1 cellular context compared by ENCODE assay signal in the genomic region with DNA sequence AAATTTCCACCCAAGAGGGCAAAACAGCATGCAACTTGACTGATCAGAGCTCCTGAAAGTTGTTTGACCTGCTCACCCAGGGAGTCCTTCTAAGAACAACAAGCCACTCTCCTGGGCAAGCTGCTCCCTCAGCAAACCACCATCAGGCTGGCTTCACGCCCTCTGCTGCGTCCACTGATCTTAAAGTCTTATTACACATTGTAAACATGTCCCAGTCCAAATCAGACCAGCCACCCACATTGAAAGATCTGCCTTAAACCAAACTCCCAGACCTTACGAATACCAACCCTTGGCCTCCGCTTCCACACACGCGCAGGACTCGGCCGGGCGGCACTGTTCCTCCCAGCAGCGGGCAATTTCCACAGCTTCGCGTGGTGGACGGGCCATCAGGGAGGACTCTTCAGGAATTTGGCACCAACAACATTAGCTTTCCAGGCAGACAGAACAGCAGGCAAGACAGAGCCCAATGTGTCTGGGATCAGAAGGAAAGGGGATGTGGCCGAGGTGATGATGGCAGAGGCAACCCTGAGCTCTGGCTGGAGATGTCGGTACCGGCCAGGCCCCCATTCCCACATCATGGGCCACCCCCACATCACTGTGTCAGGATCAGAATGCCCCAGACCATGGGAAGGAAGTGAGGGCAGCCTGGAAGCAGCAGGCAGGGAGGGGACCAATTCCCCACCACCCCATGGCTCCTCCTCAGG.
TF ChIP-seq lines count a peak whose summit lies in the region.

No MANE protein-coding gene starts in this region.

TF ChIP-seq in HepG2, 621 proteins besides CTCF, POLR2A, EP300 and RAD21:
- no peak for TF ChIP-seq GATA4 (IDR thresholded peaks at IDR 0.05; ENCODE audit: borderline replicate concordance, low read depth)
- no peak for TF ChIP-seq HOXA9 (CRISPR knock-in tag; IDR thresholded peaks at IDR 0.05; ENCODE audit: borderline replicate concordance)
- TF ChIP-seq NFE2 (CRISPR knock-in tag; IDR thresholded peaks at IDR 0.05): no peak
- no peak for TF ChIP-seq ZSCAN9 (CRISPR knock-in tag; IDR thresholded peaks at IDR 0.05; ENCODE audit: borderline replicate concordance)
- no peak for TF ChIP-seq FOXC1 (CRISPR knock-in tag; IDR thresholded peaks at IDR 0.05; ENCODE audit: borderline replicate concordance)
- TF ChIP-seq ARNTL (CRISPR knock-in tag; IDR thresholded peaks at IDR 0.05): no peak
- TF ChIP-seq ZNF564 (CRISPR knock-in tag; IDR thresholded peaks at IDR 0.05): no peak
- no peak for TF ChIP-seq ZMAT3 (CRISPR knock-in tag; conservative IDR thresholded peaks at IDR 0.05)
- no peak for TF ChIP-seq ZNF367 (CRISPR knock-in tag; IDR thresholded peaks at IDR 0.05; ENCODE audit: borderline replicate concordance)
- TF ChIP-seq MXI1 (IDR thresholded peaks at IDR 0.05; ENCODE audit: borderline replicate concordance, low read depth, low read length): no peak
- no peak for TF ChIP-seq ZFYVE20 (CRISPR knock-in tag; IDR thresholded peaks at IDR 0.05; ENCODE audit: borderline replicate concordance, low read depth)
- no peak for TF ChIP-seq RBAK (CRISPR knock-in tag; IDR thresholded peaks at IDR 0.05)
- no peak for TF ChIP-seq NRL (CRISPR knock-in tag; IDR thresholded peaks at IDR 0.05; ENCODE audit: borderline replicate concordance)
- no peak for TF ChIP-seq ZNF343 (CRISPR knock-in tag; IDR thresholded peaks at IDR 0.05)
- TF ChIP-seq RFXAP (CRISPR knock-in tag; IDR thresholded peaks at IDR 0.05; ENCODE audit: borderline replicate concordance): no peak
